In genomic region chr1:3796215-3797193, GRCh38 we compare ENCODE assay signal across 1 cellular context.
A peak's percentile ranks its signal among the peaks of the same experiment; 100 is the strongest.
TF ChIP-seq lines count a peak whose summit lies in the region.

Gene LRRC47 (minus strand): TSS chr1:3796498. CDS start chr1:3796476, 22 bp downstream.

TF ChIP-seq in HepG2, 621 proteins besides CTCF, POLR2A, EP300 and RAD21 (continued from another document and continues in another):
- no peak for TF ChIP-seq ZBTB49 (CRISPR knock-in tag; IDR thresholded peaks at IDR 0.05; ENCODE audit: borderline replicate concordance)
- TF ChIP-seq MZF1 (CRISPR knock-in tag; IDR thresholded peaks at IDR 0.05; ENCODE audit: borderline replicate concordance) = no peak
- no peak for TF ChIP-seq ADNP (CRISPR knock-in tag; IDR thresholded peaks at IDR 0.05)
- TF ChIP-seq ZBTB1 (CRISPR knock-in tag; IDR thresholded peaks at IDR 0.05; ENCODE audit: borderline replicate concordance) = no peak
- peak; percentile 90 for TF ChIP-seq XRCC5 (optimal IDR thresholded peaks at IDR 0.05; ENCODE audit: low read length)
- no peak for TF ChIP-seq FUBP1 (CRISPR knock-in tag; IDR thresholded peaks at IDR 0.05; ENCODE audit: borderline replicate concordance)
- TF ChIP-seq PBX2 (CRISPR knock-in tag; IDR thresholded peaks at IDR 0.05) = no peak
- peak; percentile 40; the same call in 1 of the 2 replicates for TF ChIP-seq SRY (CRISPR knock-in tag; IDR thresholded peaks at IDR 0.05)
- TF ChIP-seq BCL6 (CRISPR knock-in tag; IDR thresholded peaks at IDR 0.05) = peak; percentile 54; the same call in 1 of the 2 replicates
- TF ChIP-seq KLF11 (CRISPR knock-in tag; IDR thresholded peaks at IDR 0.05) = 0 out of 2 replicates have a peak, but pooled peaks have one; percentile 53
- TF ChIP-seq ZNF597 (CRISPR knock-in tag; IDR thresholded peaks at IDR 0.05) = no peak
- peak; percentile 60 for TF ChIP-seq MIXL1 (CRISPR knock-in tag; IDR thresholded peaks at IDR 0.05)
- no peak for TF ChIP-seq CCAR2 (optimal IDR thresholded peaks at IDR 0.05; ENCODE audit: low read depth, low read length)
- peak; percentile 48; the same call in 1 of the 2 replicates for TF ChIP-seq ZNF543 (CRISPR knock-in tag; IDR thresholded peaks at IDR 0.05)
- no peak for TF ChIP-seq ARID2 (CRISPR knock-in tag; IDR thresholded peaks at IDR 0.05; ENCODE audit: borderline replicate concordance)
- TF ChIP-seq RCOR2 (CRISPR knock-in tag; IDR thresholded peaks at IDR 0.05) = no peak
- TF ChIP-seq LCORL (IDR thresholded peaks at IDR 0.05) = no peak
- peak; percentile 49; the same call in 1 of the 2 replicates for TF ChIP-seq LCORL (CRISPR knock-in tag; IDR thresholded peaks at IDR 0.05)
- peak; percentile 78; the same call in 1 of the 2 replicates for TF ChIP-seq ZBTB2 (CRISPR knock-in tag; IDR thresholded peaks at IDR 0.05; ENCODE audit: low read depth)
- TF ChIP-seq HMG20B (CRISPR knock-in tag; conservative IDR thresholded peaks at IDR 0.05) = no peak; the same call in 1 of the 2 replicates
- no peak for TF ChIP-seq ONECUT2 (CRISPR knock-in tag; IDR thresholded peaks at IDR 0.05)
- peak; percentile 42; the same call in 1 of the 2 replicates for TF ChIP-seq TOE1 (CRISPR knock-in tag; IDR thresholded peaks at IDR 0.05)
- TF ChIP-seq GFI1 (CRISPR knock-in tag; IDR thresholded peaks at IDR 0.05; ENCODE audit: borderline replicate concordance) = peak; percentile 28; the same call in 1 of the 2 replicates
- peak; percentile 88 for TF ChIP-seq ZBTB25 (CRISPR knock-in tag; IDR thresholded peaks at IDR 0.05)
- no peak for TF ChIP-seq NFE2L2 (IDR thresholded peaks at IDR 0.05; ENCODE audit: low read length)
- 0 out of 2 replicates have a peak, but pooled peaks have one; percentile 30 for TF ChIP-seq ZNF800 (CRISPR knock-in tag; IDR thresholded peaks at IDR 0.05)
- TF ChIP-seq ZNF414 (CRISPR knock-in tag; IDR thresholded peaks at IDR 0.05) = 0 out of 2 replicates have a peak, but pooled peaks have one; percentile 72
- peak; percentile 44; the same call in 1 of the 2 replicates for TF ChIP-seq TMF1 (CRISPR knock-in tag; IDR thresholded peaks at IDR 0.05; ENCODE audit: low read depth)
- TF ChIP-seq EEA1 (CRISPR knock-in tag; IDR thresholded peaks at IDR 0.05; ENCODE audit: borderline replicate concordance) = peak; percentile 17; the same call in 1 of the 2 replicates
- no peak for TF ChIP-seq ZNF431 (CRISPR knock-in tag; IDR thresholded peaks at IDR 0.05; ENCODE audit: borderline replicate concordance, low read depth)
- TF ChIP-seq ZNF883 (CRISPR knock-in tag; IDR thresholded peaks at IDR 0.05; ENCODE audit: not compliant biosample characterization) = no peak
- peak; percentile 58; the same call in 1 of the 2 replicates for TF ChIP-seq MEIS2 (CRISPR knock-in tag; IDR thresholded peaks at IDR 0.05)
- TF ChIP-seq RELA (CRISPR knock-in tag; IDR thresholded peaks at IDR 0.05) = no peak
- no peak for TF ChIP-seq HIC2 (CRISPR knock-in tag; IDR thresholded peaks at IDR 0.05; ENCODE audit: low read depth)
- no peak for TF ChIP-seq ZNF713 (CRISPR knock-in tag; IDR thresholded peaks at IDR 0.05)
- TF ChIP-seq RBFOX2 (IDR thresholded peaks at IDR 0.05; ENCODE audit: low read depth, low read length) = peak; percentile 97
- 0 out of 2 replicates have a peak, but pooled peaks have one; percentile 18 for TF ChIP-seq ZNF557 (CRISPR knock-in tag; IDR thresholded peaks at IDR 0.05)
- TF ChIP-seq ZFP37 (CRISPR knock-in tag; IDR thresholded peaks at IDR 0.05; ENCODE audit: borderline replicate concordance) = no peak
- peak; percentile 72; the same call in 1 of the 2 replicates for TF ChIP-seq KDM4B (CRISPR knock-in tag; IDR thresholded peaks at IDR 0.05)
- peak; percentile 70; the same call in 1 of the 2 replicates for TF ChIP-seq ZBTB44 (CRISPR knock-in tag; IDR thresholded peaks at IDR 0.05)
- TF ChIP-seq GTF3A (CRISPR knock-in tag; conservative IDR thresholded peaks at IDR 0.05) = no peak
- TF ChIP-seq ZZZ3 (CRISPR knock-in tag; IDR thresholded peaks at IDR 0.05; ENCODE audit: borderline replicate concordance) = peak; percentile 74; the same call in 1 of the 2 replicates
- no peak for TF ChIP-seq ZNF18 (CRISPR knock-in tag; IDR thresholded peaks at IDR 0.05; ENCODE audit: insufficient replicate concordance)
- TF ChIP-seq NFE2 (CRISPR knock-in tag; IDR thresholded peaks at IDR 0.05) = no peak
